ENCODE assay signal across 1 cellular context in genomic region chr22:39617761-39618757, GRCh38.
TF ChIP-seq lines count a peak whose summit lies in the region.

No MANE protein-coding gene starts in this region.

TF ChIP-seq in IMR-90, 13 proteins besides CTCF, POLR2A, EP300 and RAD21:
- no peak for TF ChIP-seq SMC3 (IDR thresholded peaks at IDR 0.05; ENCODE audit: low read depth, low read length)
- no peak for TF ChIP-seq NFE2L2 (IDR thresholded peaks at IDR 0.05; ENCODE audit: low read depth, low read length)
- no peak for TF ChIP-seq RCOR1 (IDR thresholded peaks at IDR 0.05; ENCODE audit: insufficient replicate concordance, low read length)
- no peak for TF ChIP-seq CEBPB (IDR thresholded peaks at IDR 0.05; ENCODE audit: low read depth, low read length)
- no peak for TF ChIP-seq FOS (IDR thresholded peaks at IDR 0.05; ENCODE audit: low read depth, low read length)
- no peak for TF ChIP-seq USF2 (IDR thresholded peaks at IDR 0.05; ENCODE audit: low read depth, low read length)
- no peak for TF ChIP-seq ELK1 (IDR thresholded peaks at IDR 0.05; ENCODE audit: borderline replicate concordance, low read depth, low read length)
- TF ChIP-seq MXI1 (IDR thresholded peaks at IDR 0.05; ENCODE audit: borderline replicate concordance, low read depth, low read length): no peak
- TF ChIP-seq RFX5 (IDR thresholded peaks at IDR 0.05; ENCODE audit: low read depth, low read length): no peak
- TF ChIP-seq BHLHE40 (IDR thresholded peaks at IDR 0.05; ENCODE audit: low read depth, low read length): no peak
- no peak for TF ChIP-seq CHD1 (IDR thresholded peaks at IDR 0.05; ENCODE audit: low read depth, low read length)
- TF ChIP-seq MAZ (IDR thresholded peaks at IDR 0.05; ENCODE audit: borderline replicate concordance, low read depth, low read length): no peak
- TF ChIP-seq MAFK (IDR thresholded peaks at IDR 0.05; ENCODE audit: low read depth, low read length): no peak
